Comparison of ENCODE assay signal across 9 cellular contexts in genomic region chr16:84985079-84986065, GRCh38. TPM values are rescaled to one million over a fixed set of nuclear protein-coding genes. Genes with fewer than 3 reads are reported as not detected.
A peak's percentile ranks its signal among the peaks of the same experiment; 100 is the strongest.
DNase-seq lines count a peak whose midpoint lies in the region; ATAC-seq and TF ChIP-seq lines count a peak whose summit lies in the region.
"Had no signal": no experiment of that assay in that cellular context is flagged by ENCODE, and none has a peak within 500 bp of the region (broad histone marks: within the 10 kb centered on the region; RNA-seq: fewer than 3 reads in every experiment).

No MANE protein-coding gene starts in this region.

- H3K27me3 ChIP-seq in esophagus muscularis mucosa: no peaks in the 10 kb centered on the region

- H3K36me3 Mint-ChIP-seq in Calu3 (ENCODE audit: insufficient read depth, unreplicated experiment): peaks cover 92% of the 10 kb centered on the region

- H3K4me1 ChIP-seq in esophagus muscularis mucosa: peaks cover 19 to 49% (median 35%) of the 10 kb centered on the region in 4 donors

- peak overlapping the region; percentile 1 for H3K4me3 Mint-ChIP-seq in Calu3 (ENCODE audit: low read depth, unreplicated experiment)

- CTCF ChIA-PET in Calu3 (lab: Charles Lee): interaction anchor here (0.7 to 1.4 kb wide), 2 partner anchors 9 to 48 kb away, joined by 5 read pairs; no protein-coding TSS in a partner anchor

- peak overlapping the region; percentile 13 for H3K27ac Mint-ChIP-seq in Calu3 (ENCODE audit: unreplicated experiment)

- BruUV-seq in Calu3 (replicated peaks; lab: Mats Ljungman, UMichigan): no TSS peak

- no peak for TF ChIP-seq CTCF in Calu3 (IDR thresholded peaks at IDR 0.05; ENCODE audit: unreplicated experiment)
- no peak for TF ChIP-seq CTCF in esophagus muscularis mucosa (IDR thresholded peaks at IDR 0.05)

- DNase-seq in Calu3 (peak; percentile 57), RKO (ENCODE audit: low spot score) (peak; percentile 63), esophagus muscularis mucosa (ENCODE audit: extremely low spot score) (no peak), sciatic nerve (ENCODE audit: low spot score) (no peak), NCI-H69 (lab: John Stamatoyannopoulos, UW) (no peak), NCI-H2081 (lab: John Stamatoyannopoulos, UW) (no peak)
- DNase-seq: islet precursor cell had no signal

- no peak for TF ChIP-seq EP300 in esophagus muscularis mucosa (IDR thresholded peaks at IDR 0.05)

- H3K4me1 Mint-ChIP-seq in Calu3 (ENCODE audit: low read depth, unreplicated experiment): peaks cover 56% of the 10 kb centered on the region

- no peaks in the 10 kb centered on the region for H3K9me3 Mint-ChIP-seq in Calu3 (ENCODE audit: low read depth, unreplicated experiment)

- no peaks in the 10 kb centered on the region for H3K9me3 ChIP-seq in esophagus muscularis mucosa

- peak; percentile 13 for ATAC-seq in sciatic nerve
- no peak for ATAC-seq in GM18502 (IDR thresholded peaks at IDR 0.05; ENCODE audit: poor library complexity, unreplicated experiment)
- no peak for ATAC-seq in GM18517 (IDR thresholded peaks at IDR 0.05; ENCODE audit: unreplicated experiment)

- peaks cover 48 to 85% (median 74%) of the 10 kb centered on the region in 4 donors for H3K36me3 ChIP-seq in esophagus muscularis mucosa

- H3K27ac ChIP-seq in esophagus muscularis mucosa (replicated peaks in 1 of 4): peak overlapping the region; percentile 74 to 81 (median 80)

- no peak overlapping the region for H3K4me3 ChIP-seq in esophagus muscularis mucosa

- WGBS in esophagus muscularis mucosa: 74% methylated on average over 15 of the region's 15 CpGs

- TF ChIP-seq POLR2A in esophagus muscularis mucosa (IDR thresholded peaks at IDR 0.05; ENCODE audit: low read depth): no peak

- no peaks in the 10 kb centered on the region for H3K27me3 Mint-ChIP-seq in Calu3 (ENCODE audit: unreplicated experiment)

- intact Hi-C loops in Calu3 (cut with micrococcal nuclease; ENCODE audit: unreplicated experiment) (no loop called here), esophagus muscularis mucosa (cut with DNase I) (no loop called here), sciatic nerve (cut with DNase I) (no loop called here)

RNA-seq across cellular contexts. Expression of gene ZDHHC7, which starts 26.0 kb away (rescaled TPM):
- total RNA-seq in Calu3 (2022): 100 and 109 TPM in 2 replicates
- total RNA-seq in esophagus muscularis mucosa: 10 to 100 TPM; 45.6 to 68.8 (median 54.3) TPM
- 48.8 TPM for total RNA-seq in sciatic nerve

RNA-seq across cellular contexts. Expression of gene KIAA0513, which starts 42.2 kb away (rescaled TPM):
- total RNA-seq in Calu3 (2022): 12.4 and 15.1 TPM in 2 replicates
- total RNA-seq in esophagus muscularis mucosa: 10 to 100 TPM; 16.4 to 28.8 (median 23.4) TPM
- total RNA-seq in sciatic nerve: 12.6 TPM

Comparison
In these comparisons a context has a peak if more than half of its experiments do, and no peak if none do; other contexts are left out.
1. DNase-seq: peak in Calu3 (single experiment) and RKO (single experiment); none in esophagus muscularis mucosa (single experiment), sciatic nerve (single experiment), NCI-H69 (single experiment) and NCI-H2081 (0 of 2).